Comparison of ENCODE assay signal across 22 cellular contexts in genomic region chr16:61332461-61332860, GRCh38.
"Had no signal": no experiment of that assay in that cellular context is flagged by ENCODE, and none has a peak within 500 bp of the region (broad histone marks: within the 10 kb centered on the region; RNA-seq: fewer than 3 reads in every experiment).

No MANE protein-coding gene starts in this region.

- H3K4me3 Mint-ChIP-seq: dendritic cell treated with granulocyte-macrophage colony-stimulating factor and Interleukin-4, amounts not matched to agents 40 ng/mL and 50 ng/mL, for 4 days; endodermal cell; memory B cell; natural killer cell; stimulated activated effector memory CD8-positive, alpha-beta T cell treated with anti-CD3 and anti-CD28 coated beads, Interleukin-12 subunit alpha, Interleukin-12 subunit beta, amount 100 ng/mL, for 72 hours; type B pancreatic cell had no signal

- H3K9me3 Mint-ChIP-seq: dendritic cell treated with granulocyte-macrophage colony-stimulating factor and Interleukin-4, amounts not matched to agents 40 ng/mL and 50 ng/mL, for 4 days; endodermal cell; type B pancreatic cell had no signal

- H3K27ac ChIP-seq: colonic mucosa, epithelial cell of prostate, gastrocnemius medialis, parathyroid adenoma, stomach, thyroid gland had no signal

- H3K27ac Mint-ChIP-seq: dendritic cell treated with granulocyte-macrophage colony-stimulating factor and Interleukin-4, amounts not matched to agents 40 ng/mL and 50 ng/mL, for 4 days; endodermal cell; memory B cell; natural killer cell; progenitor cell of endocrine pancreas; stimulated activated effector memory CD8-positive, alpha-beta T cell treated with anti-CD3 and anti-CD28 coated beads, Interleukin-12 subunit alpha, Interleukin-12 subunit beta, amount 100 ng/mL, for 72 hours; type B pancreatic cell had no signal

- ATAC-seq: esophagus mucosa; gastrocnemius medialis; natural killer cell; sciatic nerve; stimulated activated effector memory CD8-positive, alpha-beta T cell treated with anti-CD3 and anti-CD28 coated beads, Interleukin-12 subunit alpha, Interleukin-12 subunit beta, amount 100 ng/mL, for 72 hours had no signal

- H3K4me3 ChIP-seq: colonic mucosa, gastrocnemius medialis, lung, stomach, thyroid gland had no signal

- DNase-seq: colonic mucosa; effector CD8-positive, alpha-beta T cell; endodermal cell; foreskin fibroblast; gastrocnemius medialis; head of caudate nucleus; natural killer cell; stimulated activated CD4-positive, alpha-beta T cell treated with anti-CD3 and anti-CD28 coated beads, Interleukin-2, amount 100 ng/mL, for 24 hours; stimulated activated CD4-positive, alpha-beta T cell treated with anti-CD3 and anti-CD28 coated beads, Interleukin-4, amount 100 ng/mL, for 24 hours; stimulated activated naive CD4-positive, alpha-beta T cell treated with Interleukin-2 at 50 U/mL for 16 hours; stomach; thyroid gland had no signal

- H3K4me1 Mint-ChIP-seq: memory B cell; natural killer cell; stimulated activated effector memory CD8-positive, alpha-beta T cell treated with anti-CD3 and anti-CD28 coated beads, Interleukin-12 subunit alpha, Interleukin-12 subunit beta, amount 100 ng/mL, for 72 hours had no signal

- H3K27me3 Mint-ChIP-seq: dendritic cell treated with granulocyte-macrophage colony-stimulating factor and Interleukin-4, amounts not matched to agents 40 ng/mL and 50 ng/mL, for 4 days; memory B cell; progenitor cell of endocrine pancreas had no signal

- H3K36me3 ChIP-seq: colonic mucosa, gastrocnemius medialis, stomach, thyroid gland had no signal

- H3K9me3 ChIP-seq: colonic mucosa, gastrocnemius medialis, stomach, thyroid gland had no signal

- H3K4me1 ChIP-seq: colonic mucosa, gastrocnemius medialis, parathyroid adenoma, stomach, thyroid gland had no signal

- H3K27me3 ChIP-seq: colonic mucosa, gastrocnemius medialis, stomach, thyroid gland had no signal

- H3K36me3 Mint-ChIP-seq: memory B cell; stimulated activated effector memory CD8-positive, alpha-beta T cell treated with anti-CD3 and anti-CD28 coated beads, Interleukin-12 subunit alpha, Interleukin-12 subunit beta, amount 100 ng/mL, for 72 hours; type B pancreatic cell had no signal
